25 cellular contexts compared by ENCODE assay signal in genomic region chr2:139917723-139918384, GRCh38.
DNase-seq lines count a peak whose midpoint lies in the region; ATAC-seq and TF ChIP-seq lines count a peak whose summit lies in the region.
"Had no signal": no experiment of that assay in that cellular context is flagged by ENCODE, and none has a peak within 500 bp of the region (broad histone marks: within the 10 kb centered on the region; RNA-seq: fewer than 3 reads in every experiment).

No MANE protein-coding gene starts in this region.

- no peaks in the 10 kb centered on the region for H3K27me3 ChIP-seq in A673 (replicated peaks; ENCODE audit: insufficient read depth, low read depth, low read length, poor library complexity)
- H3K27me3 ChIP-seq: Peyer's patch, SJCRH30 had no signal

- H3K4me3 ChIP-seq in A673 (ENCODE audit: low read depth, low read length, poor library complexity, severe bottlenecking) (no peak overlapping the region), fibroblast of mammary gland (ENCODE audit: control insufficient read depth, low read depth, low read length) (no peak overlapping the region)
- H3K4me3 ChIP-seq: K562, Peyer's patch, SJCRH30 had no signal

- intact Hi-C loops in A673 (cut with micrococcal nuclease; ENCODE audit: unreplicated experiment), result loop anchor here (10.0 kb wide), 2 partner anchors 227 to 937 kb away; no protein-coding TSS in a partner anchor
- intact Hi-C loops in activated CD8-positive, alpha-beta T cell treated with anti-CD3 and anti-CD28 coated beads for 36 hours (cut with micrococcal nuclease), result no loop called here

- H3K27ac ChIP-seq in A673 (ENCODE audit: low read depth, low read length, poor library complexity, severe bottlenecking), result no peak overlapping the region
- H3K27ac ChIP-seq: C4-2B, HL-60, Peyer's patch, SJCRH30 had no signal

- H3K9me3 Mint-ChIP-seq in activated CD8-positive, alpha-beta T cell treated with anti-CD3 and anti-CD28 coated beads for 36 hours, result peaks cover 16% of the 10 kb centered on the region

- no peaks in the 10 kb centered on the region for H3K4me1 ChIP-seq in A673 (ENCODE audit: insufficient read depth, low read length, poor library complexity, severe bottlenecking)
- H3K4me1 ChIP-seq: Peyer's patch, SJCRH30 had no signal

- H3K4me1 Mint-ChIP-seq in activated CD8-positive, alpha-beta T cell treated with anti-CD3 and anti-CD28 coated beads for 36 hours (ENCODE audit: low read depth), result no peaks in the 10 kb centered on the region
- H3K4me1 Mint-ChIP-seq: CD8-positive, alpha-beta memory T cell had no signal

- peak; percentile 29 for DNase-seq in A673 (ENCODE audit: low spot score)
- DNase-seq in astrocyte of the hippocampus (ENCODE audit: low read depth, low spot score), result peak; percentile 60
- peak; percentile 7 for DNase-seq in fibroblast of mammary gland (ENCODE audit: low read depth)
- DNase-seq in putamen (ENCODE audit: low spot score), result peak; percentile 8
- DNase-seq in activated naive CD4-positive, alpha-beta T cell (lab: John Stamatoyannopoulos, UW), result no peak
- no peak for DNase-seq in activated CD8-positive, alpha-beta T cell treated with anti-CD3 and anti-CD28 coated beads for 36 hours
- DNase-seq: 8988T; Calu3; CD8-positive, alpha-beta memory T cell; DMS153; GOT3; HCEC 1CT; MM.1S; NCI-H1092; NCI-H1436 treated with DMSO at 0.1 percent for 48 hours; NCI-H2029; NCI-H2227 treated with DMSO at 0.1 percent for 48 hours; NCI-H524 treated with DMSO at 0.1 percent for 48 hours; Peyer's patch; SJCRH30 had no signal

- no TSS peak for BruUV-seq in A673 (replicated peaks; lab: Mats Ljungman, UMichigan)

- CTCF ChIA-PET in A673 (lab: Charles Lee), result no interaction called here
- CTCF ChIA-PET in activated CD8-positive, alpha-beta T cell treated with anti-CD3 and anti-CD28 coated beads for 36 hours (lab: Charles Lee), result no interaction called here

- no peak overlapping the region for H3K4me3 Mint-ChIP-seq in activated CD8-positive, alpha-beta T cell treated with anti-CD3 and anti-CD28 coated beads for 36 hours
- H3K4me3 Mint-ChIP-seq: CD8-positive, alpha-beta memory T cell had no signal

- H3K9me3 ChIP-seq in A673 (ENCODE audit: low read depth, low read length, poor library complexity, severe bottlenecking), result no peaks in the 10 kb centered on the region
- H3K9me3 ChIP-seq: Peyer's patch, SJCRH30 had no signal

- H3K36me3 ChIP-seq in A673 (ENCODE audit: insufficient read depth, low read length, poor library complexity, severe bottlenecking), result no peaks in the 10 kb centered on the region
- H3K36me3 ChIP-seq: Peyer's patch, SJCRH30 had no signal

- H3K27me3 Mint-ChIP-seq in activated CD8-positive, alpha-beta T cell treated with anti-CD3 and anti-CD28 coated beads for 36 hours, result no peaks in the 10 kb centered on the region
- H3K27me3 Mint-ChIP-seq: CD8-positive, alpha-beta memory T cell had no signal

- TF ChIP-seq CTCF in A673 (conservative IDR thresholded peaks at IDR 0.05; ENCODE audit: low read depth, low read length) (no peak), fibroblast of mammary gland (conservative IDR thresholded peaks at IDR 0.05; ENCODE audit: control insufficient read depth, insufficient read depth, low read depth, low read length) (no peak)
- no peak for TF ChIP-seq CTCF in activated CD8-positive, alpha-beta T cell treated with anti-CD3 and anti-CD28 coated beads for 36 hours (IDR thresholded peaks at IDR 0.05)

- ATAC-seq in activated CD8-positive, alpha-beta T cell treated with anti-CD3 and anti-CD28 coated beads for 36 hours, result no peak
- ATAC-seq in GM21786 (IDR thresholded peaks at IDR 0.05; ENCODE audit: unreplicated experiment), result no peak
- ATAC-seq: HepG2, K562 had no signal

- H3K27ac Mint-ChIP-seq in activated CD8-positive, alpha-beta T cell treated with anti-CD3 and anti-CD28 coated beads for 36 hours, result no peak overlapping the region
- H3K27ac Mint-ChIP-seq: CD8-positive, alpha-beta memory T cell had no signal

- POLR2A ChIA-PET in A673 (lab: Charles Lee; ENCODE audit: low non-redundant PET), result no interaction called here
- POLR2A ChIA-PET in activated CD8-positive, alpha-beta T cell treated with anti-CD3 and anti-CD28 coated beads for 36 hours (lab: Charles Lee), result no interaction called here

- no peaks in the 10 kb centered on the region for H3K36me3 Mint-ChIP-seq in activated CD8-positive, alpha-beta T cell treated with anti-CD3 and anti-CD28 coated beads for 36 hours (ENCODE audit: low read depth)
- H3K36me3 Mint-ChIP-seq: CD8-positive, alpha-beta memory T cell had no signal

Comparison
In these comparisons a context has a peak if more than half of its experiments do, and no peak if none do; other contexts are left out.
1. DNase-seq: peak in A673 (single experiment), astrocyte of the hippocampus (single experiment), fibroblast of mammary gland (single experiment) and putamen (single experiment); none in activated naive CD4-positive, alpha-beta T cell (0 of 4) and activated CD8-positive, alpha-beta T cell treated with anti-CD3 and anti-CD28 coated beads for 36 hours (single experiment).